1 cellular context compared by ENCODE assay signal in the genomic region with DNA sequence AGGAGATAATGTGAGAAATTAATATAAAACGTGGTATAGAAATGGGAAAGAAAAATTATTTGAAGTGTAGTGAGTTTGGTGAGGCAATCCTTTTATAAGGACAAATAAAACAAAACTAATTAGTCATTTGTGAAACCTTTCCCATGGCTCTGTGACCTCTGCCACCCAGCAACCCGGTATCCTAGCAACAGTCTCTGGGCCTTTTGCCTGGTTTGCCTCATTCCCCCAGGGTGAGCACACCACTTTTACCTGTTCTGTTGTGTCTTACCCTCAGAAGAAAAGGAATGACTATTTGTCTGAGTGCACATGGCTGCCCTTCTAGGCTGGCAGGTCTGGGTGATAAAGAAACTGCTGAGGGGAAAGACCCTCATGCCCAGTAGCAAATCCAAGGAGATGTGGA.
TF ChIP-seq lines count a peak whose summit lies in the region.

No MANE protein-coding gene starts in this region.

TF ChIP-seq in GM23338, 12 proteins besides CTCF, POLR2A, EP300 and RAD21 (continued from another document):
- TF ChIP-seq ZNF462 (CRISPR knock-in tag; IDR thresholded peaks at IDR 0.05) = no peak
- no peak for TF ChIP-seq ZNF114 (CRISPR knock-in tag; IDR thresholded peaks at IDR 0.05)
